In the genomic region with DNA sequence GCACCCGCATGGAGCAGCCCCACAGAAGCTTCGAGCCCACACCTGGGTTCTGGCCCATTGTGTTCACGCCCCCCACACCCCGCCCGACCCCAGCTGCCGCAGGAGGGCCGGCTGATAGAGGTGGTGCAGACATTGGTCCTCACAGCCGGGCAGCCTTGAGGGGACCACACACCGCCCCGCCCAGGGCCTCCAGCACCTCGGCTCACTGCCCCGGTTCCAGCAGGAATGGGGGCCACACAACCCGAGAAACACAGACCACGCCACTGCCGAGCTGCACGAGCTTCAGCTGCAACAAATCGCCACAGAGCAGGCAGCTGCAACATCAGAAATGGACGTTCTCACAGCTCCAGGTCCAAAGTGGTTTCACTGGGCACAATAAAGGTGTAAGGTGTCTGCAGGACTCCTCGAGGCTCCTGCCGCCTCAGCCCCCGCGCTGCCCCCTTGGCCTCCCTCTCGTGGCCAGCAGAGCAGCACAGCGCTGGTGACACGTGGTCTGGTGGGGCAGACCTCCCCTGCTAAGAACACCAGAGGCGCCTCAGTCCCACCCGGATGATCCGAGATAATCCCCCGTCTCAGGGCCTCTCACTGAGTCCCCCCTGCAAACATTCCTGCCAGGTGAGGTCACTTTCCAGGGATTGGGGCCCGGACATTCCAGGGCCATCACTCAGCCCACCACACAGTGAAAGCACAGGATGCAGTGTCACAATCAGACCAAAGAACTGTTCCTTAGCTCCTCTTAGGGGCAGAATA, we compare ENCODE assay signal across 9 cellular contexts.
DNase-seq lines count a peak whose midpoint lies in the region; ATAC-seq lines count a peak whose summit lies in the region.
"Had no signal": no experiment of that assay in that cellular context is flagged by ENCODE, and none has a peak within 500 bp of the region (broad histone marks: within the 10 kb centered on the region; RNA-seq: fewer than 3 reads in every experiment).

No MANE protein-coding gene starts in this region.

- H3K4me3 ChIP-seq in H7 (ENCODE audit: insufficient read depth, low read depth, low read length) (no peak overlapping the region), adipocyte (ENCODE audit: low read length) (peak overlapping the region; percentile 38), Karpas-422 (ENCODE audit: low read length) (no peak overlapping the region)

- H3K4me1 ChIP-seq in adipocyte (ENCODE audit: control insufficient read depth, insufficient read depth, low read length) (peaks cover 23% of the 10 kb centered on the region), Karpas-422 (ENCODE audit: low read length) (peaks cover 12% of the 10 kb centered on the region)

- intact Hi-C loops in left colon (cut with DNase I, micrococcal nuclease): no loop called here

- no peaks in the 10 kb centered on the region for H3K9me2 ChIP-seq in Karpas-422 (replicated peaks; ENCODE audit: insufficient read depth, low read length)

- DNase-seq in H7: peak; percentile 96
- DNase-seq in adipocyte (ENCODE audit: low read depth): peak; percentile 86
- DNase-seq in hepatic stellate cell (ENCODE audit: low spot score): peak; percentile 98
- DNase-seq in stromal cell of bone marrow (ENCODE audit: low read depth): peak; percentile 57
- DNase-seq in left colon: no peak
- no peak for DNase-seq in NCI-H2029 treated with DMSO at 0.1 percent for 48 hours (lab: John Stamatoyannopoulos, UW)
- no peak for DNase-seq in Karpas-422

- no peak for ATAC-seq in left colon
- no peak for ATAC-seq in GM21367 (IDR thresholded peaks at IDR 0.05; ENCODE audit: unreplicated experiment)

- no peaks in the 10 kb centered on the region for H4K20me1 ChIP-seq in Karpas-422 (ENCODE audit: insufficient read depth, low read depth, low read length)

- H3K36me3 ChIP-seq in H7 (replicated peaks; ENCODE audit: control insufficient read depth, insufficient read depth, low read length) (no peaks in the 10 kb centered on the region), adipocyte (ENCODE audit: control insufficient read depth, insufficient read depth, low read length, severe bottlenecking) (no peaks in the 10 kb centered on the region), Karpas-422 (ENCODE audit: insufficient read depth, low read length) (no peaks in the 10 kb centered on the region)
- H3K36me3 ChIP-seq: neutrophil had no signal

- H3K9ac ChIP-seq in adipocyte (ENCODE audit: low read length) (peak overlapping the region; percentile 61), Karpas-422 (ENCODE audit: low read length) (no peak overlapping the region)

- no peak overlapping the region for H3K4me2 ChIP-seq in Karpas-422 (ENCODE audit: low read depth, low read length, poor library complexity, severe bottlenecking)

- H3K9me3 ChIP-seq in adipocyte (ENCODE audit: control insufficient read depth, low read length): no peaks in the 10 kb centered on the region
- no peaks in the 10 kb centered on the region for H3K9me3 ChIP-seq in Karpas-422 (ENCODE audit: low read length)
- H3K9me3 ChIP-seq: neutrophil had no signal

- no peak overlapping the region for H3K27ac ChIP-seq in Karpas-422 (ENCODE audit: low read length)
- H3K27ac ChIP-seq: neutrophil had no signal

- H2AFZ ChIP-seq in Karpas-422 (ENCODE audit: low read length): no peak overlapping the region

- H3K79me2 ChIP-seq in Karpas-422 (ENCODE audit: low read length): no peaks in the 10 kb centered on the region

- H3K27me3 ChIP-seq in H7 (ENCODE audit: control insufficient read depth, insufficient read depth, low read length) (peaks cover 3% of the 10 kb centered on the region), adipocyte (replicated peaks; ENCODE audit: control insufficient read depth, insufficient read depth, low read length) (no peaks in the 10 kb centered on the region), Karpas-422 (ENCODE audit: low read length) (no peaks in the 10 kb centered on the region)

Comparison
In these comparisons a context has a peak if more than half of its experiments do, and no peak if none do; other contexts are left out.
1. DNase-seq: peak in H7 (single experiment), adipocyte (single experiment), hepatic stellate cell (single experiment) and stromal cell of bone marrow (single experiment); none in left colon (0 of 2), NCI-H2029 treated with DMSO at 0.1 percent for 48 hours (single experiment) and Karpas-422 (single experiment).